Comparison of ENCODE assay signal across 7 cellular contexts in genomic region chr4:106551724-106552123, GRCh38.
"Had no signal": no experiment of that assay in that cellular context is flagged by ENCODE, and none has a peak within 500 bp of the region (broad histone marks: within the 10 kb centered on the region; RNA-seq: fewer than 3 reads in every experiment).

No MANE protein-coding gene starts in this region.

- H3K4me3 ChIP-seq: GM23248 had no signal

- H3K27ac Mint-ChIP-seq: IgD-negative memory B cell had no signal

- ATAC-seq: HepG2 had no signal

- H3K27ac ChIP-seq: GM23248, KMS-11 had no signal

- H3K27me3 Mint-ChIP-seq: IgD-negative memory B cell had no signal

- H3K4me3 Mint-ChIP-seq: H9, IgD-negative memory B cell had no signal

- H2AFZ ChIP-seq: GM23248 had no signal

- H3K4me1 Mint-ChIP-seq: H9, IgD-negative memory B cell had no signal

- DNase-seq: GM23248, H9, HCEC 1CT, KBM-7 had no signal

- H3K9ac ChIP-seq: GM23248, KMS-11 had no signal

- H3K36me3 Mint-ChIP-seq: IgD-negative memory B cell had no signal

- H3K4me2 ChIP-seq: KMS-11 had no signal
